ENCODE assay signal across 16 cellular contexts in genomic region chr1:114111731-114112661, GRCh38. TPM values are rescaled to one million over a fixed set of nuclear protein-coding genes. Genes with fewer than 3 reads are reported as not detected.
DNase-seq lines count a peak whose midpoint lies in the region; ATAC-seq and TF ChIP-seq lines count a peak whose summit lies in the region.
"Had no signal": no experiment of that assay in that cellular context is flagged by ENCODE, and none has a peak within 500 bp of the region (broad histone marks: within the 10 kb centered on the region; RNA-seq: fewer than 3 reads in every experiment).

No MANE protein-coding gene starts in this region.

- no peak for ATAC-seq in HG03378 (IDR thresholded peaks at IDR 0.05; ENCODE audit: unreplicated experiment)
- ATAC-seq in GM19324 (IDR thresholded peaks at IDR 0.05; ENCODE audit: low FRiP score, unreplicated experiment) = no peak

- no peaks in the 10 kb centered on the region for H4K20me1 ChIP-seq in BLaER1

- H3K4me1 ChIP-seq in BLaER1 = peaks cover 68% of the 10 kb centered on the region

- H3K36me3 ChIP-seq in BLaER1 = no peaks in the 10 kb centered on the region
- no peaks in the 10 kb centered on the region for H3K36me3 ChIP-seq in SK-N-MC (ENCODE audit: insufficient read depth, low read length)

- H3K27ac Mint-ChIP-seq in nephron progenitor cell = peak overlapping the region; percentile 35
- no peak overlapping the region for H3K27ac Mint-ChIP-seq in activated T-helper 2 cell treated with anti-CD3 and anti-CD28 coated beads, Interferon-gamma antibody, Interleukin-2, Interleukin-4, amounts not matched to agents 10 μg/mL and 5 μg/mL and 100 μg/mL, durations not matched to agents 14 hours and 24 hours and 36 hours
- H3K27ac Mint-ChIP-seq: B cell had no signal

- H3K27me3 ChIP-seq in BLaER1 = no peaks in the 10 kb centered on the region

- DNase-seq in Daoy (ENCODE audit: low read depth) (peak; percentile 34), SK-N-MC (ENCODE audit: low read depth, low spot score) (peak; percentile 32), nephron progenitor cell (no peak)
- no peak for DNase-seq in activated T-helper 2 cell treated with anti-CD3 and anti-CD28 coated beads, Interferon-gamma antibody, Interleukin-2, Interleukin-4, amounts not matched to agents 10 μg/mL and 5 μg/mL and 100 μg/mL, durations not matched to agents 14 hours and 24 hours and 36 hours (ENCODE audit: low spot score)
- DNase-seq: CD8-positive, alpha-beta memory T cell; EL; HCEC 1CT; IMR-90; Kasumi-1; NCI-H1436; NCI-H2029 treated with DMSO at 0.1 percent for 48 hours; SHP77 treated with DMSO at 0.1 percent for 48 hours had no signal

- H3K4me1 Mint-ChIP-seq in nephron progenitor cell = peaks cover 68% of the 10 kb centered on the region
- peaks cover 9% of the 10 kb centered on the region for H3K4me1 Mint-ChIP-seq in activated T-helper 2 cell treated with anti-CD3 and anti-CD28 coated beads, Interferon-gamma antibody, Interleukin-2, Interleukin-4, amounts not matched to agents 10 μg/mL and 5 μg/mL and 100 μg/mL, durations not matched to agents 14 hours and 24 hours and 36 hours (ENCODE audit: low read depth)
- H3K4me1 Mint-ChIP-seq: B cell had no signal

- H3K27ac ChIP-seq in BLaER1 = peak overlapping the region; percentile 39; the same call in 1 of the 2 replicates
- peak overlapping the region; percentile 74 for H3K27ac ChIP-seq in SK-N-MC

- peaks cover 31% of the 10 kb centered on the region for H3K36me3 Mint-ChIP-seq in nephron progenitor cell (ENCODE audit: low read depth)
- no peaks in the 10 kb centered on the region for H3K36me3 Mint-ChIP-seq in activated T-helper 2 cell treated with anti-CD3 and anti-CD28 coated beads, Interferon-gamma antibody, Interleukin-2, Interleukin-4, amounts not matched to agents 10 μg/mL and 5 μg/mL and 100 μg/mL, durations not matched to agents 14 hours and 24 hours and 36 hours (ENCODE audit: low read depth)
- H3K36me3 Mint-ChIP-seq: CD8-positive, alpha-beta memory T cell had no signal

- H3K27me3 Mint-ChIP-seq in nephron progenitor cell (ENCODE audit: low read depth, poor library complexity) = peaks cover 6% of the 10 kb centered on the region
- no peaks in the 10 kb centered on the region for H3K27me3 Mint-ChIP-seq in activated T-helper 2 cell treated with anti-CD3 and anti-CD28 coated beads, Interferon-gamma antibody, Interleukin-2, Interleukin-4, amounts not matched to agents 10 μg/mL and 5 μg/mL and 100 μg/mL, durations not matched to agents 14 hours and 24 hours and 36 hours (ENCODE audit: low read depth)

- intact Hi-C loops in activated T-helper 2 cell treated with anti-CD3 and anti-CD28 coated beads, Interferon-gamma antibody, Interleukin-2, Interleukin-4, amounts not matched to agents 10 μg/mL and 5 μg/mL and 100 μg/mL, durations not matched to agents 14 hours and 24 hours and 36 hours (cut with micrococcal nuclease) = no loop called here

- H3K9me3 ChIP-seq in BLaER1 = no peaks in the 10 kb centered on the region
- no peaks in the 10 kb centered on the region for H3K9me3 ChIP-seq in SK-N-MC (ENCODE audit: low read depth, low read length)

- H3K4me2 ChIP-seq in BLaER1 = peak overlapping the region; percentile 76

- no peak for TF ChIP-seq CTCF in nephron progenitor cell (IDR thresholded peaks at IDR 0.05)

- no peak overlapping the region for H3K9ac ChIP-seq in BLaER1
- H3K9ac ChIP-seq in SK-N-MC (ENCODE audit: insufficient read length) = no peak overlapping the region

- H3K4me3 ChIP-seq in BLaER1 (no peak overlapping the region), SK-N-MC (peak overlapping the region; percentile 56)

- peak overlapping the region; percentile 4 for H3K4me3 Mint-ChIP-seq in nephron progenitor cell
- H3K4me3 Mint-ChIP-seq in activated T-helper 2 cell treated with anti-CD3 and anti-CD28 coated beads, Interferon-gamma antibody, Interleukin-2, Interleukin-4, amounts not matched to agents 10 μg/mL and 5 μg/mL and 100 μg/mL, durations not matched to agents 14 hours and 24 hours and 36 hours (ENCODE audit: low read depth) = no peak overlapping the region
- H3K4me3 Mint-ChIP-seq: B cell; CD8-positive, alpha-beta memory T cell had no signal

- no peaks in the 10 kb centered on the region for H3K9me3 Mint-ChIP-seq in nephron progenitor cell
- H3K9me3 Mint-ChIP-seq in activated T-helper 2 cell treated with anti-CD3 and anti-CD28 coated beads, Interferon-gamma antibody, Interleukin-2, Interleukin-4, amounts not matched to agents 10 μg/mL and 5 μg/mL and 100 μg/mL, durations not matched to agents 14 hours and 24 hours and 36 hours = no peaks in the 10 kb centered on the region
- H3K9me3 Mint-ChIP-seq: CD8-positive, alpha-beta memory T cell had no signal

RNA-seq across cellular contexts. Expression of gene SYT6, which starts 41.7 kb away (rescaled TPM):
- total RNA-seq in Daoy (2014; rRNA removed; shearing (Covaris generic)) = not detected in 2 replicates
- not detected in 2 replicates for total RNA-seq in activated T-helper 2 cell treated with anti-CD3 and anti-CD28 coated beads, Interferon-gamma antibody, Interleukin-2, Interleukin-4, amounts not matched to agents 10 μg/mL and 5 μg/mL and 100 μg/mL, durations not matched to agents 14 hours and 24 hours and 36 hours
- total RNA-seq: B cell; CD8-positive, alpha-beta memory T cell; IMR-90 had no signal

Comparison
In these comparisons a context has a peak if more than half of its experiments do, and no peak if none do; other contexts are left out.
1. DNase-seq: peak in Daoy (single experiment) and SK-N-MC (single experiment); none in nephron progenitor cell (single experiment) and activated T-helper 2 cell treated with anti-CD3 and anti-CD28 coated beads, Interferon-gamma antibody, Interleukin-2, Interleukin-4, amounts not matched to agents 10 μg/mL and 5 μg/mL and 100 μg/mL, durations not matched to agents 14 hours and 24 hours and 36 hours (single experiment).